In the genomic region with DNA sequence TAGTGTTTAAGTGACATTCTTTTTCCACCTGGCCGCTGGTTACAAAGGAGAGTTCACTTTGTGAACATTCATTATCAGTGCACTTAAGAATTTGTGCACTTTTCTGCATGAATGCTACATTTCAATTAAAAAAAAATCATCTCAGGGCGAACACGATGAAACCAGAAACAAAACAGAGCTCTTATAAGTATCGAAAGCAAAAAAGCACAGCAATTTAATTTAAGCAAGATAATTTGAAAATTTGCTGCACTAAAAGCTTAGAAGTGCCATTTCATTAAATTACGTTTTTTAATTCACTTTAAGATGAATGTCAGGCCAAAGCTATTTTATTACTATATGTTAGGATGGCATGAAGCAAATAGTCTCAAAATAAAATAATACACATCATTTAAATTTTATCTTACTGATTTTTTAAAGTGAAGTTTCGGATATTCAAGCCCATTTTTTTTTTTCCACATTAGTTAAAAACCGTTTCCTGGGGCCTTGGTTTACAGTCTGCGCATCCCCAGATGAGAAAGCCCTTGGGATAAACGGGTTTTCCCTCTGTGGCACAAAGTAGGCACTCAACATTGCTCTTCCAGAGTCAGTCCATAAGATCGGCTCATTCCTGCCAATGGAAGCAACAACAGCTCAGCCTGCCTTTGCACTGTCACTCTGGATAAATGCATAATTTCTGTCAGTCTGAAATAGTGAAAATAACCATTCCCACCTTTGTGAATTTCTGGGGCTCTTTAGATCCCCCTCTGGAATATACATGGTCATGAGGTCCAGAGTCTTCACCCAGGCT, we compare ENCODE assay signal across 17 cellular contexts.
DNase-seq lines count a peak whose midpoint lies in the region; ATAC-seq, FAIRE-seq and TF ChIP-seq lines count a peak whose summit lies in the region.
"Had no signal": no experiment of that assay in that cellular context is flagged by ENCODE, and none has a peak within 500 bp of the region (broad histone marks: within the 10 kb centered on the region; RNA-seq: fewer than 3 reads in every experiment).

No MANE protein-coding gene starts in this region.

- H3K36me3 Mint-ChIP-seq in activated T-cell treated with anti-CD3 and anti-CD28 coated beads, Interleukin-2, amount 50 U/mL, for 72 hours (ENCODE audit: insufficient read depth in 2 of 2), result peaks cover 4 to 19% of the 10 kb centered on the region in 2 donors
- no peaks in the 10 kb centered on the region for H3K36me3 Mint-ChIP-seq in type B pancreatic cell
- H3K36me3 Mint-ChIP-seq: WTC11 had no signal

- peak overlapping the region; percentile 100 for H3K27ac Mint-ChIP-seq in activated T-cell treated with anti-CD3 and anti-CD28 coated beads, Interleukin-2, amount 50 U/mL, for 72 hours
- peak overlapping the region; percentile 66 for H3K27ac Mint-ChIP-seq in type B pancreatic cell
- H3K27ac Mint-ChIP-seq: dendritic cell treated with granulocyte-macrophage colony-stimulating factor and Interleukin-4, amounts not matched to agents 40 ng/mL and 50 ng/mL, for 4 days; WTC11 had no signal

- peaks cover under 1 to 49% of the 10 kb centered on the region in 2 experiments; a peak in 3 of 4 replicates for H3K4me1 ChIP-seq in SK-N-SH (ENCODE audit: control insufficient read depth in 1 of 2, insufficient read depth in 2 of 2, low read depth in 1 of 2, low read length in 1 of 2)
- peaks cover 0 to 9% (median 3%) of the 10 kb centered on the region in 4 experiments; a peak in 2 of 7 replicates for H3K4me1 ChIP-seq in H1 (replicated peaks in 1 of 4; ENCODE audit: control insufficient read depth in 3 of 4, insufficient read depth in 4 of 4, low read length in 3 of 4)
- H3K4me1 ChIP-seq: body of pancreas, psoas muscle had no signal

- 64% methylated on average over 10 of the region's 10 CpGs for WGBS in SK-N-SH (ENCODE audit: low lambda C conversion rate)
- 95% methylated on average over 10 of the region's 10 CpGs; no CpG with 5 or more reads in 1 of the 2 experiments for WGBS in H1 (ENCODE audit: extremely low coverage in 1 of 2, insufficient coverage in 1 of 2, insufficient read length in 1 of 2, insufficient replicate concordance in 2 of 2, low coverage in 1 of 2, low lambda C conversion rate in 2 of 2, missing lambda C conversion rate in 1 of 2), 2 experiments

- no peak overlapping the region for H3K14ac ChIP-seq in H1 (ENCODE audit: insufficient read length)

- H3K9ac ChIP-seq in SK-N-SH (no peak overlapping the region), H1 (replicated peaks in 1 of 4; ENCODE audit: extremely low read depth in 1 of 4, low read depth in 3 of 4, low read length in 3 of 4) (no peak overlapping the region)

- H3K4me3 ChIP-seq in SK-N-SH (ENCODE audit: low read depth in 2 of 2, low read length in 1 of 2) (no peak overlapping the region), H1 (ENCODE audit: extremely low read depth in 1 of 4, insufficient read depth in 2 of 4, low read depth in 3 of 4, low read length in 4 of 4) (no peak overlapping the region)
- H3K4me3 ChIP-seq: body of pancreas, psoas muscle had no signal

- no peak for ATAC-seq in activated T-cell treated with anti-CD3 and anti-CD28 coated beads, Interleukin-2, amount 50 U/mL, for 72 hours (replicated peaks in 1 of 2)
- ATAC-seq in HG03521 (IDR thresholded peaks at IDR 0.05; ENCODE audit: unreplicated experiment) (no peak), left ventricle myocardium superior (no peak)
- ATAC-seq: body of pancreas, PC-3 had no signal

- no peak overlapping the region for H2BK5ac ChIP-seq in H1 (ENCODE audit: low read depth, low read length)

- no peaks in the 10 kb centered on the region for H3K9me2 ChIP-seq in SK-N-SH

- no peak for FAIRE-seq in H1 (lab: Jason Lieb, UNC)

- no peak for DNase-seq in activated T-cell treated with anti-CD3 and anti-CD28 coated beads, Interleukin-2, amount 50 U/mL, for 72 hours
- DNase-seq in activated T-cell treated with anti-CD3 and anti-CD28 coated beads for 4 hours, result no peak
- DNase-seq in SK-N-SH, result no peak
- no peak for DNase-seq in H1 (ENCODE audit: low read depth in 1 of 2, low spot score in 2 of 2)
- DNase-seq in type B pancreatic cell (ENCODE audit: extremely low spot score, unreplicated experiment), result no peak
- DNase-seq in NCI-H1436 (lab: John Stamatoyannopoulos, UW), result no peak
- no peak for DNase-seq in left ventricle myocardium superior
- DNase-seq: body of pancreas, KBM-7, kidney glomerular epithelial cell, NCI-H1417 treated with DMSO at 0.1 percent for 48 hours, NCI-H524, PC-3, psoas muscle had no signal

- no peak overlapping the region for H3K56ac ChIP-seq in H1 (replicated peaks; ENCODE audit: insufficient read length, low read depth, low read length)

- H2AK5ac ChIP-seq in H1 (ENCODE audit: low read depth, low read length), result no peak overlapping the region

- CTCF ChIA-PET in SK-N-SH (lab: Yijun Ruan, JAX) (interaction anchor here (0.8 to 1.3 kb wide), 7 partner anchors 11 to 534 kb away, joined by 3 to 4 read pairs (median 3); partner anchors contain the start of gene FYN), H1 (lab: Charles Lee; ENCODE audit: partially characterized antibody) (interaction anchor here (0.6 to 1.4 kb wide), 10 partner anchors 11 to 273 kb away, joined by 3 to 4 read pairs (median 3); no protein-coding TSS in a partner anchor)

- no peaks in the 10 kb centered on the region for H3K27me3 Mint-ChIP-seq in activated T-cell treated with anti-CD3 and anti-CD28 coated beads, Interleukin-2, amount 50 U/mL, for 72 hours (ENCODE audit: low read depth)
- no peaks in the 10 kb centered on the region for H3K27me3 Mint-ChIP-seq in type B pancreatic cell
- H3K27me3 Mint-ChIP-seq: dendritic cell treated with granulocyte-macrophage colony-stimulating factor and Interleukin-4, amounts not matched to agents 40 ng/mL and 50 ng/mL, for 4 days had no signal

- H2BK120ac ChIP-seq in H1 (replicated peaks; ENCODE audit: low read depth, low read length), result no peak overlapping the region

- peaks cover 6% of the 10 kb centered on the region for H3K4me1 Mint-ChIP-seq in activated T-cell treated with anti-CD3 and anti-CD28 coated beads, Interleukin-2, amount 50 U/mL, for 72 hours (ENCODE audit: low read depth)
- H3K4me1 Mint-ChIP-seq in type B pancreatic cell (ENCODE audit: unreplicated experiment), result peaks cover 29% of the 10 kb centered on the region

- H3K4me3 Mint-ChIP-seq in activated T-cell treated with anti-CD3 and anti-CD28 coated beads, Interleukin-2, amount 50 U/mL, for 72 hours, result peak overlapping the region; percentile 78 to 98
- H3K4me3 Mint-ChIP-seq in type B pancreatic cell, result no peak overlapping the region
- H3K4me3 Mint-ChIP-seq: dendritic cell treated with granulocyte-macrophage colony-stimulating factor and Interleukin-4, amounts not matched to agents 40 ng/mL and 50 ng/mL, for 4 days; WTC11 had no signal

- no peak for TF ChIP-seq POLR2A in H1 (IDR thresholded peaks at IDR 0.05; ENCODE audit: control extremely low read depth in 1 of 2, low read depth in 2 of 2, low read length in 2 of 2)

- no peak overlapping the region for H2AFZ ChIP-seq in SK-N-SH (ENCODE audit: low read depth)
- H2AFZ ChIP-seq in H1 (ENCODE audit: low read length), result no peak overlapping the region

- no peak overlapping the region for H4K8ac ChIP-seq in H1 (ENCODE audit: extremely low read depth, insufficient read depth, low read length)

- H3F3A ChIP-seq in SK-N-SH (replicated peaks; ENCODE audit: insufficient read depth), result no peaks in the 10 kb centered on the region

- intact Hi-C loops in left ventricle myocardium superior (cut with micrococcal nuclease), result no loop called here

- no peak overlapping the region for H2BK20ac ChIP-seq in H1 (ENCODE audit: low read length)

- H4K91ac ChIP-seq in H1 (replicated peaks; ENCODE audit: insufficient read length, low read length), result peak overlapping the region; percentile 8

- no peak overlapping the region for H2BK15ac ChIP-seq in H1 (ENCODE audit: low read length)

- H3K9me3 Mint-ChIP-seq in activated T-cell treated with anti-CD3 and anti-CD28 coated beads, Interleukin-2, amount 50 U/mL, for 72 hours, result no peaks in the 10 kb centered on the region
- no peaks in the 10 kb centered on the region for H3K9me3 Mint-ChIP-seq in type B pancreatic cell
- H3K9me3 Mint-ChIP-seq: dendritic cell treated with granulocyte-macrophage colony-stimulating factor and Interleukin-4, amounts not matched to agents 40 ng/mL and 50 ng/mL, for 4 days; WTC11 had no signal

- H3K23ac ChIP-seq in H1 (ENCODE audit: insufficient read length), result no peak overlapping the region

- H3K79me1 ChIP-seq in H1 (ENCODE audit: low read depth, low read length), result peaks cover 7% of the 10 kb centered on the region

- H3K27me3 ChIP-seq in SK-N-SH (ENCODE audit: insufficient read depth) (no peaks in the 10 kb centered on the region), H1 (replicated peaks in 1 of 4; ENCODE audit: control insufficient read depth in 3 of 4, extremely low read depth in 1 of 4, insufficient read depth in 3 of 4, low read length in 3 of 4) (no peaks in the 10 kb centered on the region)
- H3K27me3 ChIP-seq: body of pancreas had no signal

- H3K4ac ChIP-seq in H1 (replicated peaks; ENCODE audit: insufficient read length, low read depth, low read length), result no peak overlapping the region

- peak in 1 of 2 experiments; percentile 89; a peak in 2 of 4 replicates for TF ChIP-seq EP300 in SK-N-SH (IDR thresholded peaks at IDR 0.05; ENCODE audit: borderline replicate concordance in 1 of 2, low read depth in 1 of 2, low read length in 1 of 2)
- no peak for TF ChIP-seq EP300 in H1 (IDR thresholded peaks at IDR 0.05; ENCODE audit: borderline replicate concordance in 1 of 2, low read depth in 2 of 2, low read length in 2 of 2)

- H2BK12ac ChIP-seq in H1 (ENCODE audit: low read depth, low read length), result no peak overlapping the region

- POLR2A ChIA-PET in SK-N-SH (lab: Yijun Ruan, JAX) (interaction anchor here (0.6 to 0.7 kb wide), 3 partner anchors 11 to 109 kb away, joined by 3 to 4 read pairs (median 3); no protein-coding TSS in a partner anchor), H1 (lab: Charles Lee; ENCODE audit: partially characterized antibody) (no interaction called here)

- H4K20me1 ChIP-seq in SK-N-SH (ENCODE audit: insufficient read depth), result no peaks in the 10 kb centered on the region
- peaks cover 0 to 3% of the 10 kb centered on the region in 2 experiments for H4K20me1 ChIP-seq in H1 (replicated peaks in 1 of 2; ENCODE audit: control insufficient read depth in 1 of 2, insufficient read depth in 2 of 2, low read length in 2 of 2)

- no peak overlapping the region for H3K18ac ChIP-seq in H1 (ENCODE audit: extremely low read depth, low read length)

- no peak overlapping the region for H4K5ac ChIP-seq in H1 (ENCODE audit: insufficient read length, low read depth, low read length)

- TF ChIP-seq CTCF in SK-N-SH (IDR thresholded peaks at IDR 0.05) (no peak), H1 (IDR thresholded peaks at IDR 0.05; ENCODE audit: control extremely low read depth in 1 of 3, insufficient read depth in 1 of 3, low read depth in 1 of 3, low read length in 3 of 3) (no peak), type B pancreatic cell (conservative IDR thresholded peaks at IDR 0.05) (no peak)

- TF ChIP-seq RAD21 in SK-N-SH (IDR thresholded peaks at IDR 0.05; ENCODE audit: low read length) (no peak; the same call in 1 of the 2 replicates), H1 (IDR thresholded peaks at IDR 0.05 in 1 of 2, conservative IDR thresholded peaks at IDR 0.05 in 1 of 2; ENCODE audit: low read depth in 2 of 2, low read length in 2 of 2) (no peak)

- H3K79me2 ChIP-seq in SK-N-SH (ENCODE audit: insufficient read depth) (peaks cover 26% of the 10 kb centered on the region), H1 (ENCODE audit: control insufficient read depth in 1 of 2, insufficient read depth in 2 of 2, low read length in 2 of 2) (peaks cover 0 to 14% of the 10 kb centered on the region in 2 experiments; a peak in 2 of 4 replicates)

- H3K9me3 ChIP-seq in SK-N-SH (no peaks in the 10 kb centered on the region), H1 (ENCODE audit: insufficient read depth in 2 of 2, low read depth in 1 of 2, low read length in 1 of 2) (no peaks in the 10 kb centered on the region)
- H3K9me3 ChIP-seq: body of pancreas, psoas muscle had no signal

- H3K27ac ChIP-seq in SK-N-SH (ENCODE audit: low read depth in 2 of 2, low read length in 1 of 2), result peak overlapping the region in 1 of 2 experiments; percentile 92; a peak in 2 of 4 replicates
- H3K27ac ChIP-seq in H1 (ENCODE audit: low read depth, low read length), result no peak overlapping the region
- H3K27ac ChIP-seq: body of pancreas, psoas muscle had no signal

- no peak overlapping the region for H3K4me2 ChIP-seq in SK-N-SH
- H3K4me2 ChIP-seq in H1 (ENCODE audit: insufficient read depth in 1 of 2, low read depth in 2 of 2, low read length in 2 of 2), result no peak overlapping the region

- H3K36me3 ChIP-seq in SK-N-SH (replicated peaks in 1 of 2; ENCODE audit: control insufficient read depth in 1 of 2, insufficient read depth in 2 of 2, low read length in 1 of 2) (no peaks in the 10 kb centered on the region), H1 (ENCODE audit: control insufficient read depth in 2 of 4, insufficient read depth in 4 of 4, low read length in 3 of 4) (no peaks in the 10 kb centered on the region)

- H3K23me2 ChIP-seq in H1 (ENCODE audit: low read depth, low read length), result no peaks in the 10 kb centered on the region
